Comparison of ENCODE assay signal across 8 cellular contexts in the genomic region with DNA sequence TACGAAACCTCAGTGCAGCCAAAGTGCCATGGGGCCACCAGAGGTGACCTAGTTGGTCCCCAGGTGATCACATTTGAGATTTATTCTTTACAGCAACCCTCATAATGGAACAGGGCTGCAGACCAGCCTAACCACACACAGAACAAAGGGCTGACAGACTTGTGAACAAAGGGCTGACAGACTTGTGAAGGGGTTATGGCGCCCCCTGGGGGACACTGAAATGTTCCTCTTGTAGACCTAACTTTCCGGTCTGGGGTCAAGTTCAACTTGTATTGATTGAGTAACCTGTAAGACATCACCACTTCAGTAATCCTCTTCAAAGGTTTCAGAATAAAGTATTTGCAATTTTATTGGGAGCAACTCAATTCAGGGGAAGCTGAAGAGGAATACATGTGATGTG.
A peak's percentile ranks its signal among the peaks of the same experiment; 100 is the strongest.
DNase-seq lines count a peak whose midpoint lies in the region; ATAC-seq and TF ChIP-seq lines count a peak whose summit lies in the region.

No MANE protein-coding gene starts in this region.

- no peaks in the 10 kb centered on the region for H3K4me1 Mint-ChIP-seq in brain
- H3K4me1 Mint-ChIP-seq in immature natural killer cell: peaks cover 17 to 36% of the 10 kb centered on the region in 2 donors

- H3K4me3 Mint-ChIP-seq in brain: no peak overlapping the region
- H3K4me3 Mint-ChIP-seq in immature natural killer cell: no peak overlapping the region

- peak; percentile 71 for ATAC-seq in HG02870 (IDR thresholded peaks at IDR 0.05; ENCODE audit: unreplicated experiment)

- H3K36me3 Mint-ChIP-seq in brain (no peaks in the 10 kb centered on the region), immature natural killer cell (no peaks in the 10 kb centered on the region)

- peak; percentile 45 to 61 for TF ChIP-seq CTCF in brain (conservative IDR thresholded peaks at IDR 0.05)

- DNase-seq in GM03348 (ENCODE audit: low spot score) (peak; percentile 39), NCI-H2107 treated with DMSO at 0.1 percent for 48 hours (lab: John Stamatoyannopoulos, UW; ENCODE audit: unreplicated experiment) (peak; percentile 84), UCSD-AML1 (lab: John Stamatoyannopoulos, UW; ENCODE audit: unreplicated experiment) (peak; percentile 79), immature natural killer cell (peak; percentile 73 to 79 (median 76)), 8988T (no peak)
- DNase-seq in stimulated activated CD4-positive, alpha-beta T cell treated with anti-CD3 and anti-CD28 coated beads, Interleukin-15, amount 100 ng/mL, for 1 hour (ENCODE audit: low read depth in 1 of 2, low spot score in 1 of 2): peak; percentile 61 to 68

- H3K27ac Mint-ChIP-seq in brain (no peak overlapping the region), immature natural killer cell (peak overlapping the region in 1 of 6 donors; percentile 67)

- H3K27me3 Mint-ChIP-seq in brain (peaks cover 7% of the 10 kb centered on the region), immature natural killer cell (ENCODE audit: low read depth in 3 of 3) (peaks cover 0 to 6% (median 2%) of the 10 kb centered on the region in 3 donors)

- H3K9me3 Mint-ChIP-seq in brain: peaks cover 0 to 6% (median 0%) of the 10 kb centered on the region in 5 experiments
- H3K9me3 Mint-ChIP-seq in immature natural killer cell: no peaks in the 10 kb centered on the region
